Comparison of ENCODE assay signal across 27 cellular contexts in the genomic region with DNA sequence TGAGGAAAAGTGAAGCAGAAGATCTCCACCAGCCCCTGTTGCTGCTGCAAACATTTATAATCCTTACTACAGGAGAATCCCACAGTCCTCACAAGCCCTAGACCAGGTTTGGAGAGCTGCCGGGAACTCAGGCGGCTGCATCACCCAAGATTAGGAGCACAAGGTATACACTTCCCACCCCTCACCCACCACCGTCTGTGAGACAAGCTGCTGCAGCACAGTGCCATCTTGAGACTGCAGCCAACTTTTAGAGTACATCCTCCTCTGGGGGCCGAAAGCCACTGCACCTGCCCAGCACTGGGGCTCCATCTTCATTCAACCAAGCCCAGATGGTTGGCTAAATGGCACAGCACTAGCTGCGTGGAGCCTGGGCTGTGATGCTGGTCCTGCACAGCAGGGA.
"Had no signal": no experiment of that assay in that cellular context is flagged by ENCODE, and none has a peak within 500 bp of the region (broad histone marks: within the 10 kb centered on the region; RNA-seq: fewer than 3 reads in every experiment).

No MANE protein-coding gene starts in this region.

- H3K4me3 ChIP-seq: esophagus squamous epithelium, left ventricle myocardium inferior, lung, pancreas, right atrium auricular region, smooth muscle cell, upper lobe of right lung had no signal

- H3K27ac Mint-ChIP-seq: activated B cell treated with CpG ODN at 0.5 μM for 24 hours; activated CD8-positive, alpha-beta T cell treated with anti-CD3 and anti-CD28 coated beads for 36 hours; activated naive CD4-positive, alpha-beta T cell treated with anti-CD3 and anti-CD28 coated beads, Interleukin-2, amount 50 U/mL, for 24 hours; activated naive CD8-positive, alpha-beta T cell treated with anti-CD3 and anti-CD28 coated beads, Interleukin-2, amount 50 U/mL, for 24 hours; activated T-helper 17 cell treated with anti-CD3 and anti-CD28 coated beads, Interleukin-2, amount 50 U/mL, for 72 hours; nephron progenitor cell; stimulated activated memory B cell treated with anti-CD40 and anti-IgM and Interleukin-4, amounts not matched to agents 10 μg/mL and 1 μg/mL and 100 μg/mL, for 72 hours; stimulated activated naive CD8-positive, alpha-beta T cell treated with anti-CD3 and anti-CD28 coated beads, Interleukin-15, amount 100 ng/mL, for 72 hours had no signal

- H3K36me3 ChIP-seq: esophagus squamous epithelium, left ventricle myocardium inferior, pancreas, right atrium auricular region, upper lobe of right lung had no signal

- H3K27me3 Mint-ChIP-seq: activated CD8-positive, alpha-beta T cell treated with anti-CD3 and anti-CD28 coated beads for 36 hours; activated naive CD8-positive, alpha-beta T cell treated with anti-CD3 and anti-CD28 coated beads, Interleukin-2, amount 50 U/mL, for 24 hours had no signal

- H3K4me2 ChIP-seq: smooth muscle cell had no signal

- H3K9me3 ChIP-seq: pancreas, upper lobe of right lung had no signal

- H3K4me1 ChIP-seq: esophagus squamous epithelium, left ventricle myocardium inferior, pancreas, right atrium auricular region, upper lobe of right lung had no signal

- H3K27ac ChIP-seq: esophagus squamous epithelium, left ventricle myocardium inferior, pancreas, right atrium auricular region, upper lobe of right lung had no signal

- H3K4me3 Mint-ChIP-seq: activated B cell treated with CpG ODN at 0.5 μM for 24 hours; activated CD8-positive, alpha-beta T cell treated with anti-CD3 and anti-CD28 coated beads for 36 hours; activated naive CD4-positive, alpha-beta T cell treated with anti-CD3 and anti-CD28 coated beads, Interleukin-2, amount 50 U/mL, for 24 hours; activated naive CD8-positive, alpha-beta T cell treated with anti-CD3 and anti-CD28 coated beads, Interleukin-2, amount 50 U/mL, for 24 hours; activated T-cell treated with anti-CD3 and anti-CD28 coated beads, Interleukin-2, amount 50 U/mL, for 4 hours; activated T-helper 17 cell treated with anti-CD3 and anti-CD28 coated beads, Interleukin-2, amount 50 U/mL, for 72 hours; naive B cell; nephron progenitor cell; stimulated activated memory B cell treated with anti-CD40 and anti-IgM and Interleukin-4, amounts not matched to agents 10 μg/mL and 1 μg/mL and 100 μg/mL, for 72 hours; stimulated activated naive CD8-positive, alpha-beta T cell treated with anti-CD3 and anti-CD28 coated beads, Interleukin-15, amount 100 ng/mL, for 72 hours had no signal

- H3K27me3 ChIP-seq: esophagus squamous epithelium, pancreas, right atrium auricular region had no signal

- H3K4me1 Mint-ChIP-seq: activated naive CD8-positive, alpha-beta T cell treated with anti-CD3 and anti-CD28 coated beads, Interleukin-2, amount 50 U/mL, for 24 hours; activated T-helper 17 cell treated with anti-CD3 and anti-CD28 coated beads, Interleukin-2, amount 50 U/mL, for 72 hours; naive B cell; stimulated activated memory B cell treated with anti-CD40 and anti-IgM and Interleukin-4, amounts not matched to agents 10 μg/mL and 1 μg/mL and 100 μg/mL, for 72 hours had no signal

- DNase-seq: activated B cell treated with CpG ODN at 0.5 μM for 24 hours; activated CD4-positive, alpha-beta T cell treated with anti-CD3 and anti-CD28 coated beads, Interleukin-2, amount 50 U/mL, for 1 hour; activated CD8-positive, alpha-beta T cell treated with anti-CD3 and anti-CD28 coated beads for 36 hours; activated naive CD8-positive, alpha-beta T cell treated with anti-CD3 and anti-CD28 coated beads, Interleukin-2, amount 50 U/mL, for 24 hours; activated T-cell treated with anti-CD3 and anti-CD28 coated beads, Interleukin-2, amount 50 U/mL, for 4 hours; caudate nucleus; effector CD4-positive, alpha-beta T cell; esophagus squamous epithelium; foreskin melanocyte; islet precursor cell; left ventricle myocardium inferior; naive B cell; nephron progenitor cell; nucleus accumbens; pancreas; stimulated activated CD4-positive, alpha-beta T cell treated with anti-CD3 and anti-CD28 coated beads, Interleukin-1b, Interleukin-23, amount 100 ng/mL, for 48 hours; stimulated activated CD4-positive, alpha-beta T cell treated with anti-CD3 and anti-CD28 coated beads, Interleukin-4, amount 100 ng/mL, for 4 hours; stimulated activated CD8-positive, alpha-beta memory T cell treated with anti-CD3 and anti-CD28 coated beads, Interleukin-4, amount 100 ng/mL, for 48 hours; stimulated activated naive CD8-positive, alpha-beta T cell treated with anti-CD3 and anti-CD28 coated beads, Interleukin-15, amount 100 ng/mL, for 72 hours; T-helper 2 cell; upper lobe of right lung had no signal

- ATAC-seq: activated CD8-positive, alpha-beta T cell treated with anti-CD3 and anti-CD28 coated beads for 36 hours; activated naive CD8-positive, alpha-beta T cell treated with anti-CD3 and anti-CD28 coated beads, Interleukin-2, amount 50 U/mL, for 24 hours; activated T-cell treated with anti-CD3 and anti-CD28 coated beads, Interleukin-2, amount 50 U/mL, for 4 hours; activated T-helper 17 cell treated with anti-CD3 and anti-CD28 coated beads, Interleukin-2, amount 50 U/mL, for 72 hours; pancreas; stimulated activated memory B cell treated with anti-CD40 and anti-IgM and Interleukin-4, amounts not matched to agents 10 μg/mL and 1 μg/mL and 100 μg/mL, for 72 hours; stimulated activated naive CD8-positive, alpha-beta T cell treated with anti-CD3 and anti-CD28 coated beads, Interleukin-15, amount 100 ng/mL, for 72 hours; upper lobe of right lung had no signal
